ENCODE assay signal across 8 cellular contexts in genomic region chr16:4477966-4478365, GRCh38. TPM values are rescaled to one million over a fixed set of nuclear protein-coding genes. Genes with fewer than 3 reads are reported as not detected.
DNase-seq lines count a peak whose midpoint lies in the region; ATAC-seq and TF ChIP-seq lines count a peak whose summit lies in the region.

No MANE protein-coding gene starts in this region.

- peaks cover 31% of the 10 kb centered on the region for H3K36me3 Mint-ChIP-seq in stimulated activated naive CD8-positive, alpha-beta T cell treated with anti-CD3 and anti-CD28 coated beads, Interleukin-15, Interleukin-2, amounts not matched to agents 100 ng/mL and 50 ng/mL, for 24 hours (ENCODE audit: low read depth)

- peaks cover 24% of the 10 kb centered on the region for H3K4me1 ChIP-seq in SJSA1 (replicated peaks)
- peaks cover 2% of the 10 kb centered on the region for H3K4me1 ChIP-seq in fibroblast of lung (ENCODE audit: control insufficient read depth, extremely low read depth, insufficient read depth, low read length)
- peaks cover 38% of the 10 kb centered on the region for H3K4me1 ChIP-seq in body of pancreas

- H3K27me3 Mint-ChIP-seq in stimulated activated naive CD8-positive, alpha-beta T cell treated with anti-CD3 and anti-CD28 coated beads, Interleukin-15, Interleukin-2, amounts not matched to agents 100 ng/mL and 50 ng/mL, for 24 hours, result no peaks in the 10 kb centered on the region

- TF ChIP-seq POLR2A in body of pancreas (IDR thresholded peaks at IDR 0.05), result no peak

- TF ChIP-seq CTCF in fibroblast of lung (conservative IDR thresholded peaks at IDR 0.05 in 1 of 2, IDR thresholded peaks at IDR 0.05 in 1 of 2; ENCODE audit: low read depth in 1 of 2, low read length in 2 of 2), result peak; percentile 33 to 44
- no peak for TF ChIP-seq CTCF in body of pancreas (IDR thresholded peaks at IDR 0.05)

- no peak overlapping the region for H2AFZ ChIP-seq in fibroblast of lung (ENCODE audit: low read length)

- H3K27ac Mint-ChIP-seq in stimulated activated naive CD8-positive, alpha-beta T cell treated with anti-CD3 and anti-CD28 coated beads, Interleukin-15, Interleukin-2, amounts not matched to agents 100 ng/mL and 50 ng/mL, for 24 hours, result peak overlapping the region; percentile 73

- H3K27ac ChIP-seq in SJSA1 (peak overlapping the region; percentile 5; the same call in 1 of the 2 replicates), fibroblast of lung (ENCODE audit: insufficient read depth, low read length) (no peak overlapping the region), body of pancreas (peak overlapping the region in 1 of 4 donors; percentile 15)

- peak overlapping the region; percentile 89 for H3K4me3 Mint-ChIP-seq in stimulated activated naive CD8-positive, alpha-beta T cell treated with anti-CD3 and anti-CD28 coated beads, Interleukin-15, Interleukin-2, amounts not matched to agents 100 ng/mL and 50 ng/mL, for 24 hours

- H3K9me3 ChIP-seq in SJSA1 (replicated peaks), result 0 out of 2 replicates have a peak, but pooled peaks cover 3% of the 10 kb centered on the region
- no peaks in the 10 kb centered on the region for H3K9me3 ChIP-seq in fibroblast of lung (ENCODE audit: control insufficient read depth, insufficient read depth, low read depth, low read length)
- H3K9me3 ChIP-seq in body of pancreas, result no peaks in the 10 kb centered on the region

- intact Hi-C loops in body of pancreas (cut with DNase I), result no loop called here

- H3K4me2 ChIP-seq in fibroblast of lung (ENCODE audit: extremely low read depth, insufficient read depth, low read length), result peak overlapping the region; percentile 17

- no peaks in the 10 kb centered on the region for H3K9me3 Mint-ChIP-seq in stimulated activated naive CD8-positive, alpha-beta T cell treated with anti-CD3 and anti-CD28 coated beads, Interleukin-15, Interleukin-2, amounts not matched to agents 100 ng/mL and 50 ng/mL, for 24 hours

- H3K79me2 ChIP-seq in fibroblast of lung (ENCODE audit: control insufficient read depth, insufficient read depth, low read length), result peaks cover 32% of the 10 kb centered on the region

- H3K27me3 ChIP-seq in SJSA1 (replicated peaks) (no peaks in the 10 kb centered on the region), fibroblast of lung (ENCODE audit: control insufficient read depth, insufficient read depth, low read length) (no peaks in the 10 kb centered on the region), body of pancreas (no peaks in the 10 kb centered on the region)

- no peak overlapping the region for H3K9ac ChIP-seq in fibroblast of lung (ENCODE audit: insufficient read depth, low read length)

- H3K36me3 ChIP-seq in SJSA1, result peaks cover 6% of the 10 kb centered on the region; the same call in 1 of the 2 replicates
- no peaks in the 10 kb centered on the region for H3K36me3 ChIP-seq in fibroblast of lung (ENCODE audit: control insufficient read depth, insufficient read depth, low read length)
- H3K36me3 ChIP-seq in body of pancreas (replicated peaks in 1 of 2; ENCODE audit: insufficient read depth in 1 of 2, low read depth in 2 of 2), result no peaks in the 10 kb centered on the region

- ATAC-seq in stimulated activated naive CD8-positive, alpha-beta T cell treated with anti-CD3 and anti-CD28 coated beads, Interleukin-15, Interleukin-2, amounts not matched to agents 100 U/mL and 50 U/mL, for 24 hours, result no peak
- no peak for ATAC-seq in GM18909 (IDR thresholded peaks at IDR 0.05; ENCODE audit: poor library complexity, unreplicated experiment)
- ATAC-seq in body of pancreas, result no peak

- H3K4me3 ChIP-seq in SJSA1, result no peak overlapping the region
- H3K4me3 ChIP-seq in fibroblast of lung (replicated peaks in 1 of 4; ENCODE audit: control extremely low read depth in 1 of 4, insufficient read depth in 1 of 4, low read depth in 3 of 4, low read length in 4 of 4), result no peak overlapping the region
- no peak overlapping the region for H3K4me3 ChIP-seq in body of pancreas

- DNase-seq in stimulated activated naive CD8-positive, alpha-beta T cell treated with anti-CD3 and anti-CD28 coated beads, Interleukin-15, Interleukin-2, amounts not matched to agents 100 U/mL and 50 U/mL, for 24 hours, result no peak
- peak in 1 of 2 experiments; percentile 50 for DNase-seq in SJSA1 (ENCODE audit: low read depth in 1 of 2, low spot score in 2 of 2)
- peak; percentile 49 to 75 for DNase-seq in fibroblast of lung (ENCODE audit: low read depth in 2 of 2)
- no peak for DNase-seq in midbrain (lab: John Stamatoyannopoulos, UW)
- no peak for DNase-seq in T1000 (lab: John Stamatoyannopoulos, UW)
- DNase-seq in body of pancreas, result no peak

- H4K20me1 ChIP-seq in fibroblast of lung (ENCODE audit: control insufficient read depth, extremely low read depth, insufficient read depth, low read length), result no peaks in the 10 kb centered on the region

- WGBS in body of pancreas, 2 donors, result 61 to 65% methylated on average over 2 of the region's 2 CpGs

- peaks cover 57% of the 10 kb centered on the region for H3K4me1 Mint-ChIP-seq in stimulated activated naive CD8-positive, alpha-beta T cell treated with anti-CD3 and anti-CD28 coated beads, Interleukin-15, Interleukin-2, amounts not matched to agents 100 ng/mL and 50 ng/mL, for 24 hours (ENCODE audit: low read depth)

RNA-seq across cellular contexts. Expression of gene HMOX2, which starts 1.8 kb away (rescaled TPM):
- 48.5 and 49.3 TPM in 2 replicates for total RNA-seq in SJSA1 (2014; rRNA removed; shearing (Covaris generic))
- total RNA-seq in fibroblast of lung (40.0 and 40.6 TPM in 2 replicates), body of pancreas (100 to 1,000 TPM in 1 of 2 donors, 10 to 100 TPM in 1; 18.4 to 115 TPM)
- polyA plus RNA-seq in fibroblast of lung, result 45.7 and 54.7 TPM in 2 replicates
- polyA plus RNA-seq in fibroblast of lung (2012), result 57.1 and 71.2 TPM in 2 replicates
- 63.8 and 107 TPM in 2 replicates for polyA minus RNA-seq in fibroblast of lung (ENCODE audit: low replicate concordance)

RNA-seq across cellular contexts. Expression of gene NMRAL1, which starts 3.5 kb away (rescaled TPM):
- total RNA-seq in SJSA1 (2014; rRNA removed; shearing (Covaris generic)), result 9.5 and 14.5 TPM in 2 replicates
- total RNA-seq in fibroblast of lung (71.7 and 73.5 TPM in 2 replicates), body of pancreas (10 to 100 TPM; 36.3 to 43.8 TPM)
- polyA plus RNA-seq in fibroblast of lung, result 33.6 and 42.0 TPM in 2 replicates
- 39.4 and 49.0 TPM in 2 replicates for polyA plus RNA-seq in fibroblast of lung (2012)
- polyA minus RNA-seq in fibroblast of lung (ENCODE audit: low replicate concordance), result 59.8 and 96.4 TPM in 2 replicates

RNA-seq across cellular contexts. Expression of gene DNAJA3, which starts 52.3 kb away (rescaled TPM):
- total RNA-seq in SJSA1 (2014; rRNA removed; shearing (Covaris generic)), result 58.2 and 81.9 TPM in 2 replicates
- 59.8 and 66.1 TPM in 2 replicates for total RNA-seq in fibroblast of lung
- 27.8 and 39.8 TPM in 2 replicates for polyA plus RNA-seq in fibroblast of lung
- 22.3 and 32.2 TPM in 2 replicates for polyA plus RNA-seq in fibroblast of lung (2012)
- 30.6 and 36.4 TPM in 2 replicates for polyA minus RNA-seq in fibroblast of lung (ENCODE audit: low replicate concordance)
- 10 to 100 TPM; 26.4 to 29.1 TPM for total RNA-seq in body of pancreas

Comparison
In these comparisons a context has a peak if more than half of its experiments do, and no peak if none do; other contexts are left out.
1. DNase-seq: peak in fibroblast of lung (2 of 2); none in stimulated activated naive CD8-positive, alpha-beta T cell treated with anti-CD3 and anti-CD28 coated beads, Interleukin-15, Interleukin-2, amounts not matched to agents 100 U/mL and 50 U/mL, for 24 hours (single experiment), midbrain (single experiment), T1000 (single experiment) and body of pancreas (0 of 4).
2. CTCF ChIP-seq: peak in fibroblast of lung (2 of 2); none in body of pancreas (0 of 7).